ENCODE assay signal across 1 cellular context in the genomic region with DNA sequence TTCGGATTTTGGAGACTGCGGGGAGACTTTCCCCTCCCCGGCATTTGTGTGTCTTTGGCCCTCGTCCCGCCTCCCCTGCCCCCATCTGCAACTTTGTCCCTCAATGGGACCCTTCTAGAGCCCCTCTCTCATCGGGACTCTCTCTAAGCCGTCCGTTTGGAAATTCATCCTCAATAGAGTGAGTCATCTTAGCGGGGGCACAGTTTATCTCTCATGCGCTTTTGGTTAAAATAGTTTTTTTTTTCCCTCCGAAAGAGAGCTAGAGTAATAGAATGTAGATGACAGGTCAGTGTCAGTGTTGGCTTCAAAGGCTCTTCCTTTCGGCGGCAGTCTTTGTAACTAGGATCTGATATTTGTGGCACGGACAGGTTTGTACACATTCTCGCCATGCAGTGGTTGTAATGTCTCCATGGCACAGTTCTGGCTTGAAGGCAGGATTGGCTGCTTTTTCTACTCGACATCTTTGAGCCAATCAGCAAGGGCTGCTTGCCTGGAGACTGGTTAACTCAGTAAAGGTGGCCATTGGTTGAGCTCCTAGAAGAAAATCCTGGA.
TF ChIP-seq lines count a peak whose summit lies in the region.

No MANE protein-coding gene starts in this region.

TF ChIP-seq in GM12878, 131 proteins besides CTCF, POLR2A, EP300 and RAD21 (continued from another document):
- TF ChIP-seq, protein P1, sequence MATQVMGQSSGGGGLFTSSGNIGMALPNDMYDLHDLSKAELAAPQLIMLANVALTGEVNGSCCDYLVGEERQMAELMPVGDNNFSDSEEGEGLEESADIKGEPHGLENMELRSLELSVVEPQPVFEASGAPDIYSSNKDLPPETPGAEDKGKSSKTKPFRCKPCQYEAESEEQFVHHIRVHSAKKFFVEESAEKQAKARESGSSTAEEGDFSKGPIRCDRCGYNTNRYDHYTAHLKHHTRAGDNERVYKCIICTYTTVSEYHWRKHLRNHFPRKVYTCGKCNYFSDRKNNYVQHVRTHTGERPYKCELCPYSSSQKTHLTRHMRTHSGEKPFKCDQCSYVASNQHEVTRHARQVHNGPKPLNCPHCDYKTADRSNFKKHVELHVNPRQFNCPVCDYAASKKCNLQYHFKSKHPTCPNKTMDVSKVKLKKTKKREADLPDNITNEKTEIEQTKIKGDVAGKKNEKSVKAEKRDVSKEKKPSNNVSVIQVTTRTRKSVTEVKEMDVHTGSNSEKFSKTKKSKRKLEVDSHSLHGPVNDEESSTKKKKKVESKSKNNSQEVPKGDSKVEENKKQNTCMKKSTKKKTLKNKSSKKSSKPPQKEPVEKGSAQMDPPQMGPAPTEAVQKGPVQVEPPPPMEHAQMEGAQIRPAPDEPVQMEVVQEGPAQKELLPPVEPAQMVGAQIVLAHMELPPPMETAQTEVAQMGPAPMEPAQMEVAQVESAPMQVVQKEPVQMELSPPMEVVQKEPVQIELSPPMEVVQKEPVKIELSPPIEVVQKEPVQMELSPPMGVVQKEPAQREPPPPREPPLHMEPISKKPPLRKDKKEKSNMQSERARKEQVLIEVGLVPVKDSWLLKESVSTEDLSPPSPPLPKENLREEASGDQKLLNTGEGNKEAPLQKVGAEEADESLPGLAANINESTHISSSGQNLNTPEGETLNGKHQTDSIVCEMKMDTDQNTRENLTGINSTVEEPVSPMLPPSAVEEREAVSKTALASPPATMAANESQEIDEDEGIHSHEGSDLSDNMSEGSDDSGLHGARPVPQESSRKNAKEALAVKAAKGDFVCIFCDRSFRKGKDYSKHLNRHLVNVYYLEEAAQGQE (IDR thresholded peaks at IDR 0.05; ENCODE audit: low read depth, low read length) = no peak
- TF ChIP-seq MTA3 (IDR thresholded peaks at IDR 0.05; ENCODE audit: borderline replicate concordance, low read length) (no peak), PAX8 (IDR thresholded peaks at IDR 0.05) (no peak), NR2C1 (IDR thresholded peaks at IDR 0.05) (no peak), NFIC (IDR thresholded peaks at IDR 0.05; ENCODE audit: low read depth, low read length) (no peak), POLR2AphosphoS2 (IDR thresholded peaks at IDR 0.05; ENCODE audit: low read depth, low read length) (no peak), POU2F2 (IDR thresholded peaks at IDR 0.05; ENCODE audit: borderline replicate concordance, low read depth, low read length) (peak; percentile 28; the same call in 1 of the 3 replicates), SUZ12 (IDR thresholded peaks at IDR 0.05; ENCODE audit: unreplicated experiment) (no peak), IKZF2 (IDR thresholded peaks at IDR 0.05) (no peak), DPF2 (IDR thresholded peaks at IDR 0.05) (no peak), RCOR1 (conservative IDR thresholded peaks at IDR 0.05; ENCODE audit: low read depth, low read length) (no peak), SRF (IDR thresholded peaks at IDR 0.05; ENCODE audit: low read depth in 2 of 2, low read length in 2 of 2) (no peak), RFX5 (IDR thresholded peaks at IDR 0.05; ENCODE audit: low read depth, low read length) (peak; percentile 96), STAT1 (conservative IDR thresholded peaks at IDR 0.05) (no peak), SP1 (IDR thresholded peaks at IDR 0.05; ENCODE audit: low read depth, low read length) (peak; percentile 86), POLR2AphosphoS5 (IDR thresholded peaks at IDR 0.05; ENCODE audit: low read length) (peak; percentile 52; the same call in 1 of the 2 replicates), IKZF1 (conservative IDR thresholded peaks at IDR 0.05) (no peak)
- TF ChIP-seq, protein P2, sequence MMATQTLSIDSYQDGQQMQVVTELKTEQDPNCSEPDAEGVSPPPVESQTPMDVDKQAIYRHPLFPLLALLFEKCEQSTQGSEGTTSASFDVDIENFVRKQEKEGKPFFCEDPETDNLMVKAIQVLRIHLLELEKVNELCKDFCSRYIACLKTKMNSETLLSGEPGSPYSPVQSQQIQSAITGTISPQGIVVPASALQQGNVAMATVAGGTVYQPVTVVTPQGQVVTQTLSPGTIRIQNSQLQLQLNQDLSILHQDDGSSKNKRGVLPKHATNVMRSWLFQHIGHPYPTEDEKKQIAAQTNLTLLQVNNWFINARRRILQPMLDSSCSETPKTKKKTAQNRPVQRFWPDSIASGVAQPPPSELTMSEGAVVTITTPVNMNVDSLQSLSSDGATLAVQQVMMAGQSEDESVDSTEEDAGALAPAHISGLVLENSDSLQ (IDR thresholded peaks at IDR 0.05) = peak; percentile 32; the same call in 1 of the 2 replicates
- TF ChIP-seq, protein P3, sequence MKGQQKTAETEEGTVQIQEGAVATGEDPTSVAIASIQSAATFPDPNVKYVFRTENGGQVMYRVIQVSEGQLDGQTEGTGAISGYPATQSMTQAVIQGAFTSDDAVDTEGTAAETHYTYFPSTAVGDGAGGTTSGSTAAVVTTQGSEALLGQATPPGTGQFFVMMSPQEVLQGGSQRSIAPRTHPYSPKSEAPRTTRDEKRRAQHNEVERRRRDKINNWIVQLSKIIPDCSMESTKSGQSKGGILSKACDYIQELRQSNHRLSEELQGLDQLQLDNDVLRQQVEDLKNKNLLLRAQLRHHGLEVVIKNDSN (IDR thresholded peaks at IDR 0.05; ENCODE audit: borderline replicate concordance, extremely low read length, insufficient read depth, low read depth, low read length) = no peak
- TF ChIP-seq, protein P4, sequence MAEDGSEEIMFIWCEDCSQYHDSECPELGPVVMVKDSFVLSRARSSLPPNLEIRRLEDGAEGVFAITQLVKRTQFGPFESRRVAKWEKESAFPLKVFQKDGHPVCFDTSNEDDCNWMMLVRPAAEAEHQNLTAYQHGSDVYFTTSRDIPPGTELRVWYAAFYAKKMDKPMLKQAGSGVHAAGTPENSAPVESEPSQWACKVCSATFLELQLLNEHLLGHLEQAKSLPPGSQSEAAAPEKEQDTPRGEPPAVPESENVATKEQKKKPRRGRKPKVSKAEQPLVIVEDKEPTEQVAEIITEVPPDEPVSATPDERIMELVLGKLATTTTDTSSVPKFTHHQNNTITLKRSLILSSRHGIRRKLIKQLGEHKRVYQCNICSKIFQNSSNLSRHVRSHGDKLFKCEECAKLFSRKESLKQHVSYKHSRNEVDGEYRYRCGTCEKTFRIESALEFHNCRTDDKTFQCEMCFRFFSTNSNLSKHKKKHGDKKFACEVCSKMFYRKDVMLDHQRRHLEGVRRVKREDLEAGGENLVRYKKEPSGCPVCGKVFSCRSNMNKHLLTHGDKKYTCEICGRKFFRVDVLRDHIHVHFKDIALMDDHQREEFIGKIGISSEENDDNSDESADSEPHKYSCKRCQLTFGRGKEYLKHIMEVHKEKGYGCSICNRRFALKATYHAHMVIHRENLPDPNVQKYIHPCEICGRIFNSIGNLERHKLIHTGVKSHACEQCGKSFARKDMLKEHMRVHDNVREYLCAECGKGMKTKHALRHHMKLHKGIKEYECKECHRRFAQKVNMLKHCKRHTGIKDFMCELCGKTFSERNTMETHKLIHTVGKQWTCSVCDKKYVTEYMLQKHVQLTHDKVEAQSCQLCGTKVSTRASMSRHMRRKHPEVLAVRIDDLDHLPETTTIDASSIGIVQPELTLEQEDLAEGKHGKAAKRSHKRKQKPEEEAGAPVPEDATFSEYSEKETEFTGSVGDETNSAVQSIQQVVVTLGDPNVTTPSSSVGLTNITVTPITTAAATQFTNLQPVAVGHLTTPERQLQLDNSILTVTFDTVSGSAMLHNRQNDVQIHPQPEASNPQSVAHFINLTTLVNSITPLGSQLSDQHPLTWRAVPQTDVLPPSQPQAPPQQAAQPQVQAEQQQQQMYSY (CRISPR knock-in tag; IDR thresholded peaks at IDR 0.05) = no peak
- TF ChIP-seq, protein P5, sequence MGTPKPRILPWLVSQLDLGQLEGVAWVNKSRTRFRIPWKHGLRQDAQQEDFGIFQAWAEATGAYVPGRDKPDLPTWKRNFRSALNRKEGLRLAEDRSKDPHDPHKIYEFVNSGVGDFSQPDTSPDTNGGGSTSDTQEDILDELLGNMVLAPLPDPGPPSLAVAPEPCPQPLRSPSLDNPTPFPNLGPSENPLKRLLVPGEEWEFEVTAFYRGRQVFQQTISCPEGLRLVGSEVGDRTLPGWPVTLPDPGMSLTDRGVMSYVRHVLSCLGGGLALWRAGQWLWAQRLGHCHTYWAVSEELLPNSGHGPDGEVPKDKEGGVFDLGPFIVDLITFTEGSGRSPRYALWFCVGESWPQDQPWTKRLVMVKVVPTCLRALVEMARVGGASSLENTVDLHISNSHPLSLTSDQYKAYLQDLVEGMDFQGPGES (IDR thresholded peaks at IDR 0.05) = 0 out of 2 replicates have a peak, but pooled peaks have one; percentile 49
- TF ChIP-seq, protein P6, sequence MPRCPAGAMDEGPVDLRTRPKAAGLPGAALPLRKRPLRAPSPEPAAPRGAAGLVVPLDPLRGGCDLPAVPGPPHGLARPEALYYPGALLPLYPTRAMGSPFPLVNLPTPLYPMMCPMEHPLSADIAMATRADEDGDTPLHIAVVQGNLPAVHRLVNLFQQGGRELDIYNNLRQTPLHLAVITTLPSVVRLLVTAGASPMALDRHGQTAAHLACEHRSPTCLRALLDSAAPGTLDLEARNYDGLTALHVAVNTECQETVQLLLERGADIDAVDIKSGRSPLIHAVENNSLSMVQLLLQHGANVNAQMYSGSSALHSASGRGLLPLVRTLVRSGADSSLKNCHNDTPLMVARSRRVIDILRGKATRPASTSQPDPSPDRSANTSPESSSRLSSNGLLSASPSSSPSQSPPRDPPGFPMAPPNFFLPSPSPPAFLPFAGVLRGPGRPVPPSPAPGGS (IDR thresholded peaks at IDR 0.05; ENCODE audit: borderline replicate concordance, insufficient read depth, low read depth, low read length, poor library complexity, severe bottlenecking) = no peak
TF ChIP-seq in GM12878: peak in this region for 20.
